In the genomic region with DNA sequence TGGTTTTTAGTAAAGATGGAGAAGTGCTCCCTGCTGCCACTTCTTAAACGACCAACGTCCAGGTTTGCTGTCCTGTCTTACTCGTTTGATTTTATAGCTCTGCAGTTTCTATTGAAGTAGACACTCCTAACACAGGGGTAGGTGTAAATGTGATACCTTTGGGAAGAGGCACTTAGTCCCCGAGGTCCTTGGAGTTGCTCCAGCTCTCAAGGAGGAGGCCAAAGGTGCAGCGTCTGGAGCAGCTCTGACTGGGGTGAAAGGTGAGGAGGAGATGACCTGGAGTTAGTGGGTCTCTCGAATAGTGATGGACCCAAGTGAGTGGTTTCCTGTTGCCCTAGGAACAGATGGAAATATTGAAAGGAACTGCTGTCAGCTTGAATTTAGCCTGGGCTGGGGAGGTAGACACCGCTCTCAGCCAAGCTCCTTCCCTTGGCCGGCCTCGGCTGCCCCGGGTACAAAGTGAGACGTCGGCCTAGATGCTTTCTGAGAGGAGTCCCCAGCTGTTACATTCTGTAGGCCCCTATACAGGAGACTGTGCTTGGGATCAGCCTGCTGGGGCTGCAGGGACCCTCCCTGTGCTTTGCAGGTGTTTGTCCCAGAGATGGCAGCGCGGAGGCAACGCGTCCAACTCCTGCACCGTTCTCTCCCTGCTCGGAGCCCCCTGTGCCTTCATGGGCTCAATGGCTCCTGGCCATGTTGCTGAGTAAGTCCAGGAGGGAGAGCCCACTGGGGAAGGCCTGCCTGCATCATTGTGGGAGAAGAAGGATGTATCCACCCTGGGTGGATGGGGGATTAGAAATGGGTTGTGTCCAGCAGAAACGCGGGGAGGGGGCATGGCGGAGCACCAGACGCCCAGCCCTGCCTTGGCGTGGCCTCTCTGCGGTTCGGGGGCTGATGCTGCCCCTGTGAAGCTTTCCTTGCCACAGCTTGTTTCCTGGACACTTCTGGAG, we compare ENCODE assay signal across 1 cellular context.
TF ChIP-seq lines count a peak whose summit lies in the region.

No MANE protein-coding gene starts in this region.

TF ChIP-seq in HepG2, 621 proteins besides CTCF, POLR2A, EP300 and RAD21 (continued from another document):
- TF ChIP-seq, protein P1, sequence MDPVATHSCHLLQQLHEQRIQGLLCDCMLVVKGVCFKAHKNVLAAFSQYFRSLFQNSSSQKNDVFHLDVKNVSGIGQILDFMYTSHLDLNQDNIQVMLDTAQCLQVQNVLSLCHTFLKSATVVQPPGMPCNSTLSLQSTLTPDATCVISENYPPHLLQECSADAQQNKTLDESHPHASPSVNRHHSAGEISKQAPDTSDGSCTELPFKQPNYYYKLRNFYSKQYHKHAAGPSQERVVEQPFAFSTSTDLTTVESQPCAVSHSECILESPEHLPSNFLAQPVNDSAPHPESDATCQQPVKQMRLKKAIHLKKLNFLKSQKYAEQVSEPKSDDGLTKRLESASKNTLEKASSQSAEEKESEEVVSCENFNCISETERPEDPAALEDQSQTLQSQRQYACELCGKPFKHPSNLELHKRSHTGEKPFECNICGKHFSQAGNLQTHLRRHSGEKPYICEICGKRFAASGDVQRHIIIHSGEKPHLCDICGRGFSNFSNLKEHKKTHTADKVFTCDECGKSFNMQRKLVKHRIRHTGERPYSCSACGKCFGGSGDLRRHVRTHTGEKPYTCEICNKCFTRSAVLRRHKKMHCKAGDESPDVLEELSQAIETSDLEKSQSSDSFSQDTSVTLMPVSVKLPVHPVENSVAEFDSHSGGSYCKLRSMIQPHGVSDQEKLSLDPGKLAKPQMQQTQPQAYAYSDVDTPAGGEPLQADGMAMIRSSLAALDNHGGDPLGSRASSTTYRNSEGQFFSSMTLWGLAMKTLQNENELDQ (CRISPR knock-in tag; IDR thresholded peaks at IDR 0.05; ENCODE audit: borderline replicate concordance) = no peak
- TF ChIP-seq IRX3 (CRISPR knock-in tag; IDR thresholded peaks at IDR 0.05; ENCODE audit: borderline replicate concordance, low read depth) (no peak), CBX1 (IDR thresholded peaks at IDR 0.05; ENCODE audit: low read depth) (no peak), KAT7 (CRISPR knock-in tag; IDR thresholded peaks at IDR 0.05; ENCODE audit: borderline replicate concordance) (0 out of 2 replicates have a peak, but pooled peaks have one; percentile 6), SP4 (CRISPR knock-in tag; IDR thresholded peaks at IDR 0.05) (no peak), ZNF251 (CRISPR knock-in tag; IDR thresholded peaks at IDR 0.05) (no peak), PHF5A (CRISPR knock-in tag; IDR thresholded peaks at IDR 0.05; ENCODE audit: low read depth, unreplicated experiment) (no peak), PCBP2 (optimal IDR thresholded peaks at IDR 0.05; ENCODE audit: low read depth, low read length, poor library complexity, severe bottlenecking) (no peak), ZBTB38 (CRISPR knock-in tag; IDR thresholded peaks at IDR 0.05) (peak; percentile 87), RXRA (CRISPR knock-in tag; IDR thresholded peaks at IDR 0.05) (no peak; the same call in 1 of the 2 replicates), ZNF329 (CRISPR knock-in tag; IDR thresholded peaks at IDR 0.05; ENCODE audit: low read depth) (0 out of 2 replicates have a peak, but pooled peaks have one; percentile 6), ZNF234 (CRISPR knock-in tag; conservative IDR thresholded peaks at IDR 0.05) (no peak), ZNF7 (CRISPR knock-in tag; IDR thresholded peaks at IDR 0.05) (no peak), SIN3A (IDR thresholded peaks at IDR 0.05; ENCODE audit: borderline replicate concordance, low read depth, low read length) (no peak), MAFF (IDR thresholded peaks at IDR 0.05; ENCODE audit: low read depth, low read length) (no peak), CHCHD3 (CRISPR knock-in tag; IDR thresholded peaks at IDR 0.05) (peak; percentile 76), U2AF2 (IDR thresholded peaks at IDR 0.05; ENCODE audit: low read depth, low read length) (no peak), ZNF44 (CRISPR knock-in tag; IDR thresholded peaks at IDR 0.05) (no peak), SMARCE1 (IDR thresholded peaks at IDR 0.05; ENCODE audit: borderline replicate concordance) (no peak)
- TF ChIP-seq, protein P2, sequence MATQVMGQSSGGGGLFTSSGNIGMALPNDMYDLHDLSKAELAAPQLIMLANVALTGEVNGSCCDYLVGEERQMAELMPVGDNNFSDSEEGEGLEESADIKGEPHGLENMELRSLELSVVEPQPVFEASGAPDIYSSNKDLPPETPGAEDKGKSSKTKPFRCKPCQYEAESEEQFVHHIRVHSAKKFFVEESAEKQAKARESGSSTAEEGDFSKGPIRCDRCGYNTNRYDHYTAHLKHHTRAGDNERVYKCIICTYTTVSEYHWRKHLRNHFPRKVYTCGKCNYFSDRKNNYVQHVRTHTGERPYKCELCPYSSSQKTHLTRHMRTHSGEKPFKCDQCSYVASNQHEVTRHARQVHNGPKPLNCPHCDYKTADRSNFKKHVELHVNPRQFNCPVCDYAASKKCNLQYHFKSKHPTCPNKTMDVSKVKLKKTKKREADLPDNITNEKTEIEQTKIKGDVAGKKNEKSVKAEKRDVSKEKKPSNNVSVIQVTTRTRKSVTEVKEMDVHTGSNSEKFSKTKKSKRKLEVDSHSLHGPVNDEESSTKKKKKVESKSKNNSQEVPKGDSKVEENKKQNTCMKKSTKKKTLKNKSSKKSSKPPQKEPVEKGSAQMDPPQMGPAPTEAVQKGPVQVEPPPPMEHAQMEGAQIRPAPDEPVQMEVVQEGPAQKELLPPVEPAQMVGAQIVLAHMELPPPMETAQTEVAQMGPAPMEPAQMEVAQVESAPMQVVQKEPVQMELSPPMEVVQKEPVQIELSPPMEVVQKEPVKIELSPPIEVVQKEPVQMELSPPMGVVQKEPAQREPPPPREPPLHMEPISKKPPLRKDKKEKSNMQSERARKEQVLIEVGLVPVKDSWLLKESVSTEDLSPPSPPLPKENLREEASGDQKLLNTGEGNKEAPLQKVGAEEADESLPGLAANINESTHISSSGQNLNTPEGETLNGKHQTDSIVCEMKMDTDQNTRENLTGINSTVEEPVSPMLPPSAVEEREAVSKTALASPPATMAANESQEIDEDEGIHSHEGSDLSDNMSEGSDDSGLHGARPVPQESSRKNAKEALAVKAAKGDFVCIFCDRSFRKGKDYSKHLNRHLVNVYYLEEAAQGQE (IDR thresholded peaks at IDR 0.05; ENCODE audit: borderline replicate concordance in 1 of 2, low read depth in 1 of 2, low read length in 2 of 2) = no peak
- TF ChIP-seq, protein P3, sequence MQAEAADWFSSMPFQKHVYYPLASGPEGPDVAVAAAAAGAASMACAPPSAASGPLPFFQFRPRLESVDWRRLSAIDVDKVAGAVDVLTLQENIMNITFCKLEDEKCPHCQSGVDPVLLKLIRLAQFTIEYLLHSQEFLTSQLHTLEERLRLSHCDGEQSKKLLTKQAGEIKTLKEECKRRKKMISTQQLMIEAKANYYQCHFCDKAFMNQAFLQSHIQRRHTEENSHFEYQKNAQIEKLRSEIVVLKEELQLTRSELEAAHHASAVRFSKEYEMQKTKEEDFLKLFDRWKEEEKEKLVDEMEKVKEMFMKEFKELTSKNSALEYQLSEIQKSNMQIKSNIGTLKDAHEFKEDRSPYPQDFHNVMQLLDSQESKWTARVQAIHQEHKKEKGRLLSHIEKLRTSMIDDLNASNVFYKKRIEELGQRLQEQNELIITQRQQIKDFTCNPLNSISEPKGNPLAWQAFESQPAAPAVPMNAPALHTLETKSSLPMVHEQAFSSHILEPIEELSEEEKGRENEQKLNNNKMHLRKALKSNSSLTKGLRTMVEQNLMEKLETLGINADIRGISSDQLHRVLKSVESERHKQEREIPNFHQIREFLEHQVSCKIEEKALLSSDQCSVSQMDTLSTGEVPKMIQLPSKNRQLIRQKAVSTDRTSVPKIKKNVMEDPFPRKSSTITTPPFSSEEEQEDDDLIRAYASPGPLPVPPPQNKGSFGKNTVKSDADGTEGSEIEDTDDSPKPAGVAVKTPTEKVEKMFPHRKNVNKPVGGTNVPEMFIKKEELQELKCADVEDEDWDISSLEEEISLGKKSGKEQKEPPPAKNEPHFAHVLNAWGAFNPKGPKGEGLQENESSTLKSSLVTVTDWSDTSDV (CRISPR knock-in tag; IDR thresholded peaks at IDR 0.05) = peak; percentile 26; the same call in 1 of the 2 replicates
- TF ChIP-seq, protein P4, sequence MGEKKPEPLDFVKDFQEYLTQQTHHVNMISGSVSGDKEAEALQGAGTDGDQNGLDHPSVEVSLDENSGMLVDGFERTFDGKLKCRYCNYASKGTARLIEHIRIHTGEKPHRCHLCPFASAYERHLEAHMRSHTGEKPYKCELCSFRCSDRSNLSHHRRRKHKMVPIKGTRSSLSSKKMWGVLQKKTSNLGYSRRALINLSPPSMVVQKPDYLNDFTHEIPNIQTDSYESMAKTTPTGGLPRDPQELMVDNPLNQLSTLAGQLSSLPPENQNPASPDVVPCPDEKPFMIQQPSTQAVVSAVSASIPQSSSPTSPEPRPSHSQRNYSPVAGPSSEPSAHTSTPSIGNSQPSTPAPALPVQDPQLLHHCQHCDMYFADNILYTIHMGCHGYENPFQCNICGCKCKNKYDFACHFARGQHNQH (CRISPR knock-in tag; IDR thresholded peaks at IDR 0.05) = no peak
- TF ChIP-seq, protein P5, sequence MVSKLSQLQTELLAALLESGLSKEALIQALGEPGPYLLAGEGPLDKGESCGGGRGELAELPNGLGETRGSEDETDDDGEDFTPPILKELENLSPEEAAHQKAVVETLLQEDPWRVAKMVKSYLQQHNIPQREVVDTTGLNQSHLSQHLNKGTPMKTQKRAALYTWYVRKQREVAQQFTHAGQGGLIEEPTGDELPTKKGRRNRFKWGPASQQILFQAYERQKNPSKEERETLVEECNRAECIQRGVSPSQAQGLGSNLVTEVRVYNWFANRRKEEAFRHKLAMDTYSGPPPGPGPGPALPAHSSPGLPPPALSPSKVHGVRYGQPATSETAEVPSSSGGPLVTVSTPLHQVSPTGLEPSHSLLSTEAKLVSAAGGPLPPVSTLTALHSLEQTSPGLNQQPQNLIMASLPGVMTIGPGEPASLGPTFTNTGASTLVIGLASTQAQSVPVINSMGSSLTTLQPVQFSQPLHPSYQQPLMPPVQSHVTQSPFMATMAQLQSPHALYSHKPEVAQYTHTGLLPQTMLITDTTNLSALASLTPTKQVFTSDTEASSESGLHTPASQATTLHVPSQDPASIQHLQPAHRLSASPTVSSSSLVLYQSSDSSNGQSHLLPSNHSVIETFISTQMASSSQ (IDR thresholded peaks at IDR 0.05; ENCODE audit: low read depth) = no peak
- TF ChIP-seq, protein P5 (CRISPR knock-in tag; IDR thresholded peaks at IDR 0.05; ENCODE audit: borderline replicate concordance) = no peak
TF ChIP-seq in HepG2: peak in this region for 18.
